In the genomic region with DNA sequence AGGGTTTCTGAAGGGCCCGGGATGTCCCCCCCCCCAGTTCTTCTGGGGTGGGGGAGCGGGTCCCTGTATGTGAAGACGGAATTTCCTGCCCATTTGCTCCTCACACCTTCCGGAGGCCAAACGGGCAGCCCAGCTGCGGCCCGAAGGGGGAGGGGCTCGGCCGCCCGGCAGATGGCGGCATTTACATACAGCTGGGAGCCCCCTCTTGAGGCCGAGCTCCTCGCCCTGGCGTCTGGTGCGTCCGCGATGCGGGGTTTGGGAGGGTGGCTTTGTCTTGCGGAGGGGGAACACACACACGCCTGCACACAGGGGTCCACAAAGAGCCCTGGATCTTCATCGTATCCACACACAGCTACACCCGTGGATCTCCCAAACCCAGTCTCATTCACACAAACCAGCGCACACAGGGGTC, we compare ENCODE assay signal across 8 cellular contexts. TPM values are rescaled to one million over a fixed set of nuclear protein-coding genes. Genes with fewer than 3 reads are reported as not detected.
A peak's percentile ranks its signal among the peaks of the same experiment; 100 is the strongest.
DNase-seq lines count a peak whose midpoint lies in the region; ATAC-seq and TF ChIP-seq lines count a peak whose summit lies in the region.

No MANE protein-coding gene starts in this region.

- peak; percentile 29 for TF ChIP-seq CTCF in AG10803 (conservative IDR thresholded peaks at IDR 0.05; ENCODE audit: low read length)
- peak; percentile 24 for TF ChIP-seq CTCF in GM13977 (IDR thresholded peaks at IDR 0.05; ENCODE audit: extremely low read depth, insufficient read depth, missing control alignments)

- peaks cover 16% of the 10 kb centered on the region for H3K4me1 Mint-ChIP-seq in activated CD8-positive, alpha-beta T cell treated with anti-CD3 and anti-CD28 coated beads, Interleukin-2, amount 10 ng/mL, durations not matched to agents 7 days and 5 days (ENCODE audit: low read depth)
- H3K4me1 Mint-ChIP-seq in stimulated activated naive B cell treated with anti-CD40 and anti-IgM and Interleukin-4, amounts not matched to agents 10 μg/mL and 1 μg/mL and 100 μg/mL, for 72 hours: peaks cover 19 to 26% of the 10 kb centered on the region in 2 donors

- H3K27ac Mint-ChIP-seq in activated CD8-positive, alpha-beta T cell treated with anti-CD3 and anti-CD28 coated beads, Interleukin-2, amount 10 ng/mL, durations not matched to agents 7 days and 5 days: no peak overlapping the region
- no peak overlapping the region for H3K27ac Mint-ChIP-seq in stimulated activated naive B cell treated with anti-CD40 and anti-IgM and Interleukin-4, amounts not matched to agents 10 μg/mL and 1 μg/mL and 100 μg/mL, for 72 hours

- H3K27me3 Mint-ChIP-seq in activated CD8-positive, alpha-beta T cell treated with anti-CD3 and anti-CD28 coated beads, Interleukin-2, amount 10 ng/mL, durations not matched to agents 7 days and 5 days (ENCODE audit: low read depth): peaks cover 42% of the 10 kb centered on the region
- H3K27me3 Mint-ChIP-seq in stimulated activated naive B cell treated with anti-CD40 and anti-IgM and Interleukin-4, amounts not matched to agents 10 μg/mL and 1 μg/mL and 100 μg/mL, for 72 hours: peaks cover 25 to 38% of the 10 kb centered on the region in 2 donors

- H3K36me3 Mint-ChIP-seq in activated CD8-positive, alpha-beta T cell treated with anti-CD3 and anti-CD28 coated beads, Interleukin-2, amount 10 ng/mL, durations not matched to agents 7 days and 5 days (ENCODE audit: low read depth): peaks cover 3% of the 10 kb centered on the region
- peaks cover 1 to 5% of the 10 kb centered on the region in 2 donors for H3K36me3 Mint-ChIP-seq in stimulated activated naive B cell treated with anti-CD40 and anti-IgM and Interleukin-4, amounts not matched to agents 10 μg/mL and 1 μg/mL and 100 μg/mL, for 72 hours

- no peak overlapping the region for H3K9ac ChIP-seq in iPS-15b (ENCODE audit: low read depth, low read length)

- no peaks in the 10 kb centered on the region for H3K9me3 ChIP-seq in iPS-15b (ENCODE audit: control insufficient read depth, insufficient read depth, low read length)

- H3K36me3 ChIP-seq in iPS-15b (ENCODE audit: control insufficient read depth, insufficient read depth, low read length): no peaks in the 10 kb centered on the region

- in situ Hi-C loops in GM13977 (cut with MboI; ENCODE audit: low pct_unique_long_range_greater_than_20kb, low sequenced_read_pairs, unreplicated experiment): no loop called here

- H3K4me3 Mint-ChIP-seq in activated CD8-positive, alpha-beta T cell treated with anti-CD3 and anti-CD28 coated beads, Interleukin-2, amount 10 ng/mL, durations not matched to agents 7 days and 5 days: peak overlapping the region; percentile 0
- H3K4me3 Mint-ChIP-seq in stimulated activated naive B cell treated with anti-CD40 and anti-IgM and Interleukin-4, amounts not matched to agents 10 μg/mL and 1 μg/mL and 100 μg/mL, for 72 hours: peak overlapping the region; percentile 54 to 66

- DNase-seq in AG10803 (ENCODE audit: low read depth) (no peak), GM13977 (ENCODE audit: low spot score) (peak; percentile 71), NCI-H2196 (lab: John Stamatoyannopoulos, UW; ENCODE audit: unreplicated experiment) (peak; percentile 84), AG08396 (ENCODE audit: low spot score) (no peak)
- peak; percentile 35 for DNase-seq in activated CD8-positive, alpha-beta T cell treated with anti-CD3 and anti-CD28 coated beads, Interleukin-2, amount 10 ng/mL, durations not matched to agents 7 days and 5 days
- DNase-seq in stimulated activated naive B cell treated with anti-CD40 and anti-IgM and Interleukin-4, amounts not matched to agents 10 μg/mL and 1 μg/mL and 100 μg/mL, for 72 hours: no peak

- no peaks in the 10 kb centered on the region for H3K9me3 Mint-ChIP-seq in activated CD8-positive, alpha-beta T cell treated with anti-CD3 and anti-CD28 coated beads, Interleukin-2, amount 10 ng/mL, durations not matched to agents 7 days and 5 days (ENCODE audit: insufficient read depth)
- no peaks in the 10 kb centered on the region for H3K9me3 Mint-ChIP-seq in stimulated activated naive B cell treated with anti-CD40 and anti-IgM and Interleukin-4, amounts not matched to agents 10 μg/mL and 1 μg/mL and 100 μg/mL, for 72 hours

- ATAC-seq in activated CD8-positive, alpha-beta T cell treated with anti-CD3 and anti-CD28 coated beads, Interleukin-2, amount 10 ng/mL, durations not matched to agents 7 days and 5 days: peak; percentile 34
- ATAC-seq in stimulated activated naive B cell treated with anti-CD40 and anti-IgM and Interleukin-4, amounts not matched to agents 10 μg/mL and 1 μg/mL and 100 μg/mL, for 72 hours (replicated peaks): peak; percentile 30 to 47
- ATAC-seq in GM19023 (IDR thresholded peaks at IDR 0.05; ENCODE audit: unreplicated experiment): no peak

- H3K4me3 ChIP-seq in AG10803 (ENCODE audit: low read length) (peak overlapping the region; percentile 5), iPS-15b (ENCODE audit: low read depth, low read length) (peak overlapping the region; percentile 49)

- H3K27me3 ChIP-seq in iPS-15b (ENCODE audit: control insufficient read depth, insufficient read depth, low read length): peaks cover 45% of the 10 kb centered on the region

- H3K4me1 ChIP-seq in iPS-15b (ENCODE audit: control insufficient read depth, insufficient read depth, low read length): peaks cover 3% of the 10 kb centered on the region

- CTCF ChIA-PET in activated CD8-positive, alpha-beta T cell treated with anti-CD3 and anti-CD28 coated beads, Interleukin-2, amount 10 ng/mL, durations not matched to agents 7 days and 5 days (lab: Charles Lee): interaction anchor here (0.5 to 2.5 kb wide), 8 partner anchors 10 to 941 kb away, joined by 3 to 6 read pairs (median 4); a partner anchor contains a TSS

- POLR2A ChIA-PET in activated CD8-positive, alpha-beta T cell treated with anti-CD3 and anti-CD28 coated beads, Interleukin-2, amount 10 ng/mL, durations not matched to agents 7 days and 5 days (lab: Charles Lee): interaction anchor here (1.6 kb wide), 1 partner anchor 12 kb away, joined by 3 read pairs; no protein-coding TSS in a partner anchor

RNA-seq across cellular contexts. Expression of a gene that starts 0.9 kb away (rescaled TPM):
- total RNA-seq in activated CD8-positive, alpha-beta T cell treated with anti-CD3 and anti-CD28 coated beads, Interleukin-2, amount 10 ng/mL, durations not matched to agents 7 days and 5 days: under 1 TPM; 0.26 to 0.29 TPM

RNA-seq across cellular contexts. Expression of a gene that starts 17.1 kb away (rescaled TPM):
- not detected for total RNA-seq in activated CD8-positive, alpha-beta T cell treated with anti-CD3 and anti-CD28 coated beads, Interleukin-2, amount 10 ng/mL, durations not matched to agents 7 days and 5 days

RNA-seq across cellular contexts. Expression of a gene that starts 17.2 kb away (rescaled TPM):
- 10 to 100 TPM; 56.1 to 65.9 TPM for total RNA-seq in activated CD8-positive, alpha-beta T cell treated with anti-CD3 and anti-CD28 coated beads, Interleukin-2, amount 10 ng/mL, durations not matched to agents 7 days and 5 days

RNA-seq across cellular contexts. Expression of a gene that starts 34.8 kb away (rescaled TPM):
- 1 to 10 TPM; 4.1 to 4.3 TPM for total RNA-seq in activated CD8-positive, alpha-beta T cell treated with anti-CD3 and anti-CD28 coated beads, Interleukin-2, amount 10 ng/mL, durations not matched to agents 7 days and 5 days

RNA-seq across cellular contexts. Expression of a gene that starts 42.1 kb away (rescaled TPM):
- total RNA-seq in activated CD8-positive, alpha-beta T cell treated with anti-CD3 and anti-CD28 coated beads, Interleukin-2, amount 10 ng/mL, durations not matched to agents 7 days and 5 days: 10 to 100 TPM; 18.9 to 19.9 TPM

Comparison
In these comparisons a context has a peak if more than half of its experiments do, and no peak if none do; other contexts are left out.
1. DNase-seq: peak in GM13977 (single experiment), NCI-H2196 (single experiment) and activated CD8-positive, alpha-beta T cell treated with anti-CD3 and anti-CD28 coated beads, Interleukin-2, amount 10 ng/mL, durations not matched to agents 7 days and 5 days (single experiment); none in AG10803 (single experiment), stimulated activated naive B cell treated with anti-CD40 and anti-IgM and Interleukin-4, amounts not matched to agents 10 μg/mL and 1 μg/mL and 100 μg/mL, for 72 hours (single experiment) and AG08396 (single experiment).